ENCODE assay signal across 9 cellular contexts in the genomic region with DNA sequence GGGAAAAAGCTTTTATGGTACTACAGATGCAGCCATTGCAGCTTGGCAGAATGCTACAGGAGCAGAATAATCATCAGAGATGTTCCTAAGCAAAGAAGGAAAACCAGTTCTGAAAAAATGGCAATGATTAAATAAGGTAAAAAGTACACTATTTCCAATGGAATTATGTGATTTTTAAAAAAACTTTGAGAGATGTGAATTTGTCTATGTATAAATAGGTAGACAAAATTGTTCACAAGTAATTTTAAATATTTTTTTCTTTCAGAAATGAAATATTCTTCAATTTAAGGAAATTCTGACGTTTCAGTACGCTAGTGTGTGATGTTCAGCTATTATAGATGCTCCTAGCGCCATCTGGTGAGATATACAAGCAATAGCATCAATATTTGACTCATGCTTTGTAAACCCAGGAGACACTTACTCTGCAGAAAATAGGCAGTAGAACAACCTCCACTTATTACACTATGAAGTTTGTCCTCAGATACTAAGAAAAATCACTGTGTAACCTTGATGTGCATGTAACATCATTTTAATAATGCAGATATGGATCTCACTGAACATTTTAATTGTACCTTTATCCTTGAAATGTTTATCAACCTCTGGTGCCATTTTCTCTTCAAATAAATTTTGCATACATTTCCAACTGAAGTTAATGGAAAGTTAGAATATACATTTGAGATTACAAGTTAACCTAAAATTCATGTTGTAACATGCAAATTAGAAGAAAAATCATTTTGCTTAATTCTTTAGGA.
DNase-seq lines count a peak whose midpoint lies in the region; ATAC-seq and TF ChIP-seq lines count a peak whose summit lies in the region.
"Had no signal": no experiment of that assay in that cellular context is flagged by ENCODE, and none has a peak within 500 bp of the region (broad histone marks: within the 10 kb centered on the region; RNA-seq: fewer than 3 reads in every experiment).

No MANE protein-coding gene starts in this region.

- no peaks in the 10 kb centered on the region for H3K36me3 ChIP-seq in BJ (ENCODE audit: control insufficient read depth, insufficient read depth, low read length)

- no peak for DNase-seq in BJ (ENCODE audit: low read depth)
- DNase-seq in NCI-H187 treated with DMSO at 0.1 percent for 48 hours (lab: John Stamatoyannopoulos, UW): peak; percentile 57
- peak; percentile 57 for DNase-seq in glomerular endothelial cell (ENCODE audit: extremely low read depth, low read depth, low spot score)
- peak; percentile 48 for DNase-seq in pulmonary artery endothelial cell (ENCODE audit: low read depth, low spot score)
- DNase-seq in KG1 (lab: John Stamatoyannopoulos, UW): no peak

- H3K27me3 ChIP-seq in BJ (ENCODE audit: control insufficient read depth, insufficient read depth, low read length): no peaks in the 10 kb centered on the region

- POLR2A ChIA-PET in BJ (lab: Charles Lee): no interaction called here

- CTCF ChIA-PET in BJ (lab: Yijun Ruan, JAX): interaction anchor here (0.7 to 3.8 kb wide), 12 partner anchors 10 to 411 kb away, joined by 3 to 57 read pairs (median 4); no protein-coding TSS in a partner anchor

- peak; percentile 69 for ATAC-seq in GM18858 (IDR thresholded peaks at IDR 0.05; ENCODE audit: unreplicated experiment)
- peak; percentile 60 for ATAC-seq in HG02981 (IDR thresholded peaks at IDR 0.05; ENCODE audit: unreplicated experiment)

- TF ChIP-seq CTCF in BJ (IDR thresholded peaks at IDR 0.05; ENCODE audit: insufficient read depth, low read depth, low read length): peak; percentile 68
- TF ChIP-seq CTCF in VCaP (conservative IDR thresholded peaks at IDR 0.05): peak; percentile 88

- no peak overlapping the region for H3K27ac ChIP-seq in VCaP
- H3K27ac ChIP-seq: skin epidermis had no signal

- H3K4me3 ChIP-seq in BJ (ENCODE audit: low read depth, low read length): no peak overlapping the region
- H3K4me3 ChIP-seq: skin epidermis had no signal

Comparison
In these comparisons a context has a peak if more than half of its experiments do, and no peak if none do; other contexts are left out.
1. DNase-seq: peak in NCI-H187 treated with DMSO at 0.1 percent for 48 hours (single experiment), glomerular endothelial cell (single experiment) and pulmonary artery endothelial cell (single experiment); none in BJ (single experiment) and KG1 (single experiment).